ENCODE assay signal across 13 cellular contexts in genomic region chr18:11411021-11411420, GRCh38.
"Had no signal": no experiment of that assay in that cellular context is flagged by ENCODE, and none has a peak within 500 bp of the region (broad histone marks: within the 10 kb centered on the region; RNA-seq: fewer than 3 reads in every experiment).

No MANE protein-coding gene starts in this region.

- DNase-seq: activated CD4-positive, alpha-beta T cell treated with anti-CD3 and anti-CD28 coated beads, Interleukin-2, amount 50 U/mL, for 4 hours; activated gamma-delta T cell treated with Interleukin-2 at 50 U/mL for 16 hours; amniotic stem cell; dermis blood vessel endothelial cell; effector memory CD4-positive, alpha-beta T cell; gastrocnemius medialis; head of caudate nucleus; kidney; occipital lobe; stimulated activated CD8-positive, alpha-beta memory T cell treated with anti-CD3 and anti-CD28 coated beads, Interleukin-4, amount 100 ng/mL, for 48 hours; stimulated activated naive CD4-positive, alpha-beta T cell treated with Interleukin-2 at 50 U/mL for 16 hours had no signal

- H3K4me3 ChIP-seq: esophagus muscularis mucosa, gastrocnemius medialis, tibial nerve had no signal
